In the genomic region with DNA sequence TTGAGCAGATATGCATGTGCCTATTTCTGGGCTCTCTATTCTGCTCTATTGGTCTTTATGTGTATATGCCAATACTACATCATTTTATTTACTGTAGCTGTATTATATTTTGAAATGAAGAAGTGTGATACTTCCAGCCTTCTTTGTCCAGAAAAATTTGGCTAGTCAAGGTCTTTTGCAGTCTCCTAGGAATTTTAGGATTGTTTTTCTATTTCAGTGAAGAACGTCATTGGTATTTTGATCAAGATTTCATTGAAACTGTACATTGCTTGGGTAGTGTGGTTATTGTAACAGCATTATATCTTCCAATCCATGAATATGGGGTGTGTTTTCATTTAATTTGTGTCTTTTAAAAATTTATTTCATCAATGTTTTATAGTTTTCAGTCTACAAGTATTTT, we compare ENCODE assay signal across 24 cellular contexts.
"Had no signal": no experiment of that assay in that cellular context is flagged by ENCODE, and none has a peak within 500 bp of the region (broad histone marks: within the 10 kb centered on the region; RNA-seq: fewer than 3 reads in every experiment).

No MANE protein-coding gene starts in this region.

- H3K27me3 ChIP-seq: MG63 had no signal

- H3K4me3 ChIP-seq: MG63 had no signal

- H3K4me2 ChIP-seq: SK-N-SH had no signal

- H3K27ac ChIP-seq: RWPE1 had no signal

- FAIRE-seq: HepG2 had no signal

- H3K36me3 ChIP-seq: MG63 had no signal

- H3K9me3 ChIP-seq: SK-N-SH had no signal

- H3K9ac ChIP-seq: SK-N-SH had no signal

- ATAC-seq: HepG2, Panc1, PC-3 had no signal

- DNase-seq: IMR-90; Karpas-422; KG1; MG63; NCI-H1092; NCI-H1105 treated with DMSO at 0.1 percent for 48 hours; NCI-H1417 treated with DMSO at 0.1 percent for 48 hours; NCI-H146; NCI-H1694 treated with DMSO at 0.1 percent for 48 hours; NCI-H1930; NCI-H2081; NCI-H2107; NCI-H2227 treated with DMSO at 0.1 percent for 48 hours; NCI-H524 treated with DMSO at 0.1 percent for 48 hours; NCI-H69; NCI-H774; NK-92 treated with Interleukin-12 subunit alpha and Interleukin-12 subunit beta, amount 100 ng/mL, for 24 hours; PC-3; SHP77; SK-N-SH; SW 1271 had no signal
